Comparison of ENCODE assay signal across 8 cellular contexts in the genomic region with DNA sequence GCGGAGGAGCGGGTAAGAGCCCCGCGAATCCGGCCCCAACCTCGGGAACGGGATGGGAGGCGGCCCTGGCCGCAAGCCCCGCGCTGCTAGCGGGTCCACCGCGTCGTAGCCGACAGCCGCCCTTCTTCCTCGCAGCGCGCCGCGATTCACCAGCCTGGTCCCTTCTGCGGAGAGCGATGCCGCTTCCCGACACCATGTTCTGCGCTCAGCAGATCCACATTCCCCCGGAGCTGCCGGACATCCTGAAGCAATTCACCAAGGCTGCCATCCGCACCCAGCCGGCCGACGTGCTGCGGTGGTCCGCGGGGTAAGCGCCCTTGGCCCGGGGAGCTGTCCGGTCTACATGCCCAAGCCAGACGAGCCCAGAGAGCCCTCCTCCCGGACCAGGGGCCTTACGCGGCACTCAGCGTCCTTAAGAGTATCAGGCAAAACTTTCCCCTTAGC. TPM values are rescaled to one million over a fixed set of nuclear protein-coding genes. Genes with fewer than 3 reads are reported as not detected.
DNase-seq lines count a peak whose midpoint lies in the region; ATAC-seq and TF ChIP-seq lines count a peak whose summit lies in the region.

No MANE protein-coding gene starts in this region.

- ATAC-seq in GM18870 (IDR thresholded peaks at IDR 0.05; ENCODE audit: unreplicated experiment) (peak; percentile 55), HG03064 (IDR thresholded peaks at IDR 0.05; ENCODE audit: low read depth, unreplicated experiment) (peak; percentile 37), WTC11 (peak; percentile 70), left ventricle myocardium superior (peak; percentile 68), GM18519 (IDR thresholded peaks at IDR 0.05; ENCODE audit: low FRiP score, unreplicated experiment) (no peak)

- DNase-seq in AG04449 (ENCODE audit: low read depth, low spot score), result no peak
- no peak for DNase-seq in WTC11 (ENCODE audit: low spot score)
- DNase-seq in left ventricle myocardium superior, result no peak
- DNase-seq in DMS79 (lab: John Stamatoyannopoulos, UW), result no peak

- intact Hi-C loops in left ventricle myocardium superior (cut with micrococcal nuclease), result no loop called here

- TF ChIP-seq CTCF in AG04449 (IDR thresholded peaks at IDR 0.05; ENCODE audit: insufficient read depth, low read length, missing control alignments) (no peak), WTC11 (IDR thresholded peaks at IDR 0.05) (no peak)

- H3K27me3 Mint-ChIP-seq in WTC11 (ENCODE audit: low read depth), result peaks cover 35% of the 10 kb centered on the region

- H3K27me3 ChIP-seq in skeletal muscle satellite cell (ENCODE audit: control insufficient read depth, insufficient read depth, low read length), result no peaks in the 10 kb centered on the region

- peak overlapping the region; percentile 72 for H3K4me3 ChIP-seq in AG04449 (ENCODE audit: low read depth, low read length)
- H3K4me3 ChIP-seq in skeletal muscle satellite cell (ENCODE audit: low read length), result peak overlapping the region; percentile 75

- no peaks in the 10 kb centered on the region for H3K9me3 Mint-ChIP-seq in WTC11

- peak overlapping the region; percentile 92 for H3K4me2 ChIP-seq in skeletal muscle satellite cell (ENCODE audit: low read length)

- H3K9me3 ChIP-seq in skeletal muscle satellite cell (replicated peaks; ENCODE audit: low read length), result no peaks in the 10 kb centered on the region

- H3K4me1 Mint-ChIP-seq in WTC11, result peaks cover 13% of the 10 kb centered on the region

- H3K27ac Mint-ChIP-seq in WTC11, result no peak overlapping the region

- POLR2A ChIA-PET in AG04449 (lab: Yijun Ruan, JAX), result interaction anchor here (0.7 to 1.3 kb wide), 4 partner anchors 12 to 186 kb away, joined by 3 read pairs; no protein-coding TSS in a partner anchor
- POLR2A ChIA-PET in WTC11 (lab: Charles Lee), result interaction anchor here (0.6 to 2.0 kb wide), 2 partner anchors 9 to 88 kb away, joined by 3 to 4 read pairs; a partner anchor contains a TSS

- H3K36me3 ChIP-seq in skeletal muscle satellite cell (ENCODE audit: insufficient read depth, low read length), result peaks cover 16% of the 10 kb centered on the region

- CTCF ChIA-PET in AG04449 (lab: Yijun Ruan, JAX) (interaction anchor here (0.8 to 5.0 kb wide), 6 partner anchors 11 to 743 kb away, joined by 3 to 40 read pairs (median 3); no protein-coding TSS in a partner anchor), WTC11 (lab: Charles Lee) (interaction anchor here (0.6 to 4.6 kb wide), 7 partner anchors 11 to 260 kb away, joined by 3 to 26 read pairs (median 3); no protein-coding TSS in a partner anchor)

- H3K9ac ChIP-seq in skeletal muscle satellite cell (ENCODE audit: low read depth, low read length), result peak overlapping the region; percentile 73

- H3K36me3 Mint-ChIP-seq in WTC11, result no peaks in the 10 kb centered on the region

- H3K4me1 ChIP-seq in skeletal muscle satellite cell (ENCODE audit: control insufficient read depth, insufficient read depth, low read length), result peaks cover 18% of the 10 kb centered on the region

- peak overlapping the region; percentile 81 for H3K4me3 Mint-ChIP-seq in WTC11

TF ChIP-seq in WTC11, 78 proteins besides CTCF, POLR2A, EP300 and RAD21:
- TF ChIP-seq NR1H2 (CRISPR knock-in tag; IDR thresholded peaks at IDR 0.05) (no peak), ATF1 (CRISPR knock-in tag; IDR thresholded peaks at IDR 0.05) (no peak), RORB (CRISPR knock-in tag; IDR thresholded peaks at IDR 0.05) (no peak), ELF4 (CRISPR knock-in tag; IDR thresholded peaks at IDR 0.05; ENCODE audit: low read depth) (no peak), TCF7 (CRISPR knock-in tag; IDR thresholded peaks at IDR 0.05; ENCODE audit: low read depth) (no peak), JAZF1 (CRISPR knock-in tag; IDR thresholded peaks at IDR 0.05) (no peak), MXD4 (CRISPR knock-in tag; IDR thresholded peaks at IDR 0.05; ENCODE audit: borderline replicate concordance) (no peak), ZNF396 (CRISPR knock-in tag; IDR thresholded peaks at IDR 0.05; ENCODE audit: borderline replicate concordance) (no peak), FOXP1 (CRISPR knock-in tag; IDR thresholded peaks at IDR 0.05; ENCODE audit: borderline replicate concordance) (peak; percentile 60; the same call in 1 of the 2 replicates), FOXJ3 (CRISPR knock-in tag; IDR thresholded peaks at IDR 0.05; ENCODE audit: borderline replicate concordance) (no peak), MYBL2 (CRISPR knock-in tag; IDR thresholded peaks at IDR 0.05) (peak; percentile 37; the same call in 1 of the 2 replicates)
- TF ChIP-seq, protein P1, sequence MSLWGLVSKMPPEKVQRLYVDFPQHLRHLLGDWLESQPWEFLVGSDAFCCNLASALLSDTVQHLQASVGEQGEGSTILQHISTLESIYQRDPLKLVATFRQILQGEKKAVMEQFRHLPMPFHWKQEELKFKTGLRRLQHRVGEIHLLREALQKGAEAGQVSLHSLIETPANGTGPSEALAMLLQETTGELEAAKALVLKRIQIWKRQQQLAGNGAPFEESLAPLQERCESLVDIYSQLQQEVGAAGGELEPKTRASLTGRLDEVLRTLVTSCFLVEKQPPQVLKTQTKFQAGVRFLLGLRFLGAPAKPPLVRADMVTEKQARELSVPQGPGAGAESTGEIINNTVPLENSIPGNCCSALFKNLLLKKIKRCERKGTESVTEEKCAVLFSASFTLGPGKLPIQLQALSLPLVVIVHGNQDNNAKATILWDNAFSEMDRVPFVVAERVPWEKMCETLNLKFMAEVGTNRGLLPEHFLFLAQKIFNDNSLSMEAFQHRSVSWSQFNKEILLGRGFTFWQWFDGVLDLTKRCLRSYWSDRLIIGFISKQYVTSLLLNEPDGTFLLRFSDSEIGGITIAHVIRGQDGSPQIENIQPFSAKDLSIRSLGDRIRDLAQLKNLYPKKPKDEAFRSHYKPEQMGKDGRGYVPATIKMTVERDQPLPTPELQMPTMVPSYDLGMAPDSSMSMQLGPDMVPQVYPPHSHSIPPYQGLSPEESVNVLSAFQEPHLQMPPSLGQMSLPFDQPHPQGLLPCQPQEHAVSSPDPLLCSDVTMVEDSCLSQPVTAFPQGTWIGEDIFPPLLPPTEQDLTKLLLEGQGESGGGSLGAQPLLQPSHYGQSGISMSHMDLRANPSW (CRISPR knock-in tag; conservative IDR thresholded peaks at IDR 0.05; ENCODE audit: low read depth), result no peak
- TF ChIP-seq, protein P2, sequence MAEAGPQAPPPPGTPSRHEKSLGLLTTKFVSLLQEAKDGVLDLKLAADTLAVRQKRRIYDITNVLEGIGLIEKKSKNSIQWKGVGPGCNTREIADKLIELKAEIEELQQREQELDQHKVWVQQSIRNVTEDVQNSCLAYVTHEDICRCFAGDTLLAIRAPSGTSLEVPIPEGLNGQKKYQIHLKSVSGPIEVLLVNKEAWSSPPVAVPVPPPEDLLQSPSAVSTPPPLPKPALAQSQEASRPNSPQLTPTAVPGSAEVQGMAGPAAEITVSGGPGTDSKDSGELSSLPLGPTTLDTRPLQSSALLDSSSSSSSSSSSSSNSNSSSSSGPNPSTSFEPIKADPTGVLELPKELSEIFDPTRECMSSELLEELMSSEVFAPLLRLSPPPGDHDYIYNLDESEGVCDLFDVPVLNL (CRISPR knock-in tag; IDR thresholded peaks at IDR 0.05; ENCODE audit: borderline replicate concordance, low read depth), result no peak
- TF ChIP-seq, protein P3, sequence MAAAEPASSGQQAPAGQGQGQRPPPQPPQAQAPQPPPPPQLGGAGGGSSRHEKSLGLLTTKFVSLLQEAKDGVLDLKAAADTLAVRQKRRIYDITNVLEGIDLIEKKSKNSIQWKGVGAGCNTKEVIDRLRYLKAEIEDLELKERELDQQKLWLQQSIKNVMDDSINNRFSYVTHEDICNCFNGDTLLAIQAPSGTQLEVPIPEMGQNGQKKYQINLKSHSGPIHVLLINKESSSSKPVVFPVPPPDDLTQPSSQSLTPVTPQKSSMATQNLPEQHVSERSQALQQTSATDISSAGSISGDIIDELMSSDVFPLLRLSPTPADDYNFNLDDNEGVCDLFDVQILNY (CRISPR knock-in tag; IDR thresholded peaks at IDR 0.05), result 0 out of 2 replicates have a peak, but pooled peaks have one; percentile 2
- TF ChIP-seq, protein P4, sequence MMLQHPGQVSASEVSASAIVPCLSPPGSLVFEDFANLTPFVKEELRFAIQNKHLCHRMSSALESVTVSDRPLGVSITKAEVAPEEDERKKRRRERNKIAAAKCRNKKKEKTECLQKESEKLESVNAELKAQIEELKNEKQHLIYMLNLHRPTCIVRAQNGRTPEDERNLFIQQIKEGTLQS (CRISPR knock-in tag; conservative IDR thresholded peaks at IDR 0.05), result no peak

RNA-seq across cellular contexts. Expression of a gene that starts 0.3 kb away (rescaled TPM):
- total RNA-seq in WTC11 (2021) (0.27 TPM in 1 of 3 replicates, not detected in the others), left ventricle myocardium superior (0.20 TPM)
- total RNA-seq in skeletal muscle satellite cell (2012; rRNA removed), result 0.87 and 1.0 TPM in 2 replicates
